24 cellular contexts compared by ENCODE assay signal in the genomic region with DNA sequence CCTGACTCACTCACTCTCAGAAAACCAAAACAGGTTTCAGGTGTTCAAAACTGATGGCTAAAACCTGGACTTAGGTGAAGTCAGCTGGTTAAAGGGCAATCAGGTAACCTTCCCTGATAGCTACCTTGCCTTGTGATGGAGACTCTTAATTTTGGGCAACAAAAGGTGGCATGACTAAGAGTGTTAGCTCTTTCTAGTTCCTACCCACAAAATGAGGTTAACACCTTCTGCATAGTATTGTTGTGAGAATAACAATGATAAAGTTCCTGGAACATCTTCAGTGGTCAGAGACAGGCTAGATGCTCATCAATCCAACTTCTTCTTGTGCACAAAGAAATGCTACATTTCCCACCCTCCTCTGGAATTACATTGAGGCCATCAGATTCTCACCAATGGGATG.
DNase-seq lines count a peak whose midpoint lies in the region; ATAC-seq and TF ChIP-seq lines count a peak whose summit lies in the region.
"Had no signal": no experiment of that assay in that cellular context is flagged by ENCODE, and none has a peak within 500 bp of the region (broad histone marks: within the 10 kb centered on the region; RNA-seq: fewer than 3 reads in every experiment).

No MANE protein-coding gene starts in this region.

- H3K9ac ChIP-seq in MM.1S (ENCODE audit: low read length) = no peak overlapping the region
- H3K9ac ChIP-seq: BLaER1 treated with 17β-estradiol and CSF1 and Interleukin-3, amounts not matched to agents 10 nM and 100 nM had no signal

- H3K4me3 ChIP-seq in MM.1S (ENCODE audit: low read length) = no peak overlapping the region
- H3K4me3 ChIP-seq: A549; BLaER1 treated with 17β-estradiol and CSF1 and Interleukin-3, amounts not matched to agents 10 nM and 100 nM; GM12878 had no signal

- H4K20me1 ChIP-seq in MM.1S (ENCODE audit: insufficient read depth, low read length) = no peaks in the 10 kb centered on the region
- H4K20me1 ChIP-seq: BLaER1 treated with 17β-estradiol and CSF1 and Interleukin-3, amounts not matched to agents 10 nM and 100 nM had no signal

- H3F3A ChIP-seq in MM.1S (ENCODE audit: insufficient read depth, low read length) = no peaks in the 10 kb centered on the region

- TF ChIP-seq CTCF in MM.1S (IDR thresholded peaks at IDR 0.05; ENCODE audit: low read length) = no peak

- no peaks in the 10 kb centered on the region for H3K4me1 Mint-ChIP-seq in activated CD4-positive, alpha-beta T cell treated with anti-CD3 and anti-CD28 coated beads for 36 hours
- peaks cover 7% of the 10 kb centered on the region for H3K4me1 Mint-ChIP-seq in activated CD8-positive, alpha-beta memory T cell treated with anti-CD3 and anti-CD28 coated beads, Interleukin-2, amount 10 ng/mL, durations not matched to agents 7 days and 5 days
- H3K4me1 Mint-ChIP-seq in activated T-helper 17 cell treated with anti-CD3 and anti-CD28 coated beads, Interleukin-2, amount 50 U/mL, for 72 hours = no peaks in the 10 kb centered on the region
- H3K4me1 Mint-ChIP-seq: B cell had no signal

- peak; percentile 39 for ATAC-seq in activated CD4-positive, alpha-beta T cell treated with anti-CD3 and anti-CD28 coated beads for 36 hours
- peak; percentile 27 for ATAC-seq in activated CD8-positive, alpha-beta memory T cell treated with anti-CD3 and anti-CD28 coated beads, Interleukin-2, amount 10 ng/mL, durations not matched to agents 7 days and 5 days
- ATAC-seq in activated T-helper 17 cell treated with anti-CD3 and anti-CD28 coated beads, Interleukin-2, amount 50 U/mL, for 72 hours (replicated peaks) = peak; percentile 24
- peak; percentile 19 for ATAC-seq in stimulated activated naive CD8-positive, alpha-beta T cell treated with anti-CD3 and anti-CD28 coated beads, Interleukin-15, Interleukin-2, amounts not matched to agents 100 U/mL and 50 U/mL, for 24 hours
- ATAC-seq: A549; CD8-positive, alpha-beta T cell; GM12878 had no signal

- no peak for DNase-seq in activated CD4-positive, alpha-beta T cell treated with anti-CD3 and anti-CD28 coated beads for 36 hours
- DNase-seq in activated CD4-positive, alpha-beta T cell treated with anti-CD3 and anti-CD28 coated beads for 1 hour = no peak
- no peak for DNase-seq in activated CD8-positive, alpha-beta memory T cell treated with anti-CD3 and anti-CD28 coated beads, Interleukin-2, amount 10 ng/mL, durations not matched to agents 7 days and 5 days
- DNase-seq in activated CD8-positive, alpha-beta memory T cell treated with anti-CD3 and anti-CD28 coated beads for 24 hours = no peak
- no peak for DNase-seq in stimulated activated naive CD8-positive, alpha-beta T cell treated with anti-CD3 and anti-CD28 coated beads, Interleukin-15, Interleukin-2, amounts not matched to agents 100 U/mL and 50 U/mL, for 24 hours
- DNase-seq in DMS153 treated with DMSO at 0.1 percent for 48 hours (lab: John Stamatoyannopoulos, UW; ENCODE audit: unreplicated experiment) = no peak
- DNase-seq in MM.1S = no peak
- DNase-seq: AML-193; Caco-2; Calu3; CD4-positive, alpha-beta T cell; CD8-positive, alpha-beta T cell; DMS53; DMS79; DND-41; EL; GDM1 had no signal

- intact Hi-C loops in activated CD4-positive, alpha-beta T cell treated with anti-CD3 and anti-CD28 coated beads for 36 hours (cut with DNase I, micrococcal nuclease) = no loop called here

- H3K9me3 ChIP-seq in MM.1S (replicated peaks; ENCODE audit: insufficient read depth, low read length) = no peaks in the 10 kb centered on the region
- H3K9me3 ChIP-seq: A549, Caco-2 had no signal

- POLR2A ChIA-PET in activated CD4-positive, alpha-beta T cell treated with anti-CD3 and anti-CD28 coated beads for 36 hours (lab: Charles Lee) = no interaction called here

- H3K4me3 Mint-ChIP-seq in activated CD4-positive, alpha-beta T cell treated with anti-CD3 and anti-CD28 coated beads for 36 hours = no peak overlapping the region
- no peak overlapping the region for H3K4me3 Mint-ChIP-seq in activated CD8-positive, alpha-beta memory T cell treated with anti-CD3 and anti-CD28 coated beads, Interleukin-2, amount 10 ng/mL, durations not matched to agents 7 days and 5 days
- no peak overlapping the region for H3K4me3 Mint-ChIP-seq in activated T-helper 17 cell treated with anti-CD3 and anti-CD28 coated beads, Interleukin-2, amount 50 U/mL, for 72 hours
- H3K4me3 Mint-ChIP-seq: B cell; CD4-positive, alpha-beta T cell; CD8-positive, alpha-beta T cell had no signal

- no peaks in the 10 kb centered on the region for H3K9me2 ChIP-seq in MM.1S (replicated peaks; ENCODE audit: insufficient read depth, low read length)

- H3K36me3 Mint-ChIP-seq in activated CD4-positive, alpha-beta T cell treated with anti-CD3 and anti-CD28 coated beads for 36 hours (ENCODE audit: low read depth) = no peaks in the 10 kb centered on the region
- no peaks in the 10 kb centered on the region for H3K36me3 Mint-ChIP-seq in activated CD8-positive, alpha-beta memory T cell treated with anti-CD3 and anti-CD28 coated beads, Interleukin-2, amount 10 ng/mL, durations not matched to agents 7 days and 5 days
- no peaks in the 10 kb centered on the region for H3K36me3 Mint-ChIP-seq in activated T-helper 17 cell treated with anti-CD3 and anti-CD28 coated beads, Interleukin-2, amount 50 U/mL, for 72 hours (ENCODE audit: low read depth)
- H3K36me3 Mint-ChIP-seq: CD8-positive, alpha-beta T cell had no signal

- no peaks in the 10 kb centered on the region for H3K9me3 Mint-ChIP-seq in activated CD4-positive, alpha-beta T cell treated with anti-CD3 and anti-CD28 coated beads for 36 hours (ENCODE audit: low read depth)
- no peaks in the 10 kb centered on the region for H3K9me3 Mint-ChIP-seq in activated CD8-positive, alpha-beta memory T cell treated with anti-CD3 and anti-CD28 coated beads, Interleukin-2, amount 10 ng/mL, durations not matched to agents 7 days and 5 days (ENCODE audit: low read depth)
- no peaks in the 10 kb centered on the region for H3K9me3 Mint-ChIP-seq in activated T-helper 17 cell treated with anti-CD3 and anti-CD28 coated beads, Interleukin-2, amount 50 U/mL, for 72 hours
- H3K9me3 Mint-ChIP-seq: CD8-positive, alpha-beta T cell had no signal

- H3K36me3 ChIP-seq in MM.1S (replicated peaks; ENCODE audit: insufficient read depth, low read length) = no peaks in the 10 kb centered on the region
- H3K36me3 ChIP-seq: BLaER1 treated with 17β-estradiol and CSF1 and Interleukin-3, amounts not matched to agents 10 nM and 100 nM had no signal

- CTCF ChIA-PET in activated CD4-positive, alpha-beta T cell treated with anti-CD3 and anti-CD28 coated beads for 36 hours (lab: Charles Lee) = interaction anchor here (0.9 kb wide), 1 partner anchor 89 kb away, joined by 3 read pairs; no protein-coding TSS in a partner anchor
- CTCF ChIA-PET in activated CD8-positive, alpha-beta memory T cell treated with anti-CD3 and anti-CD28 coated beads, Interleukin-2, amount 10 ng/mL, durations not matched to agents 7 days and 5 days (lab: Charles Lee) = no interaction called here

- peaks cover 15% of the 10 kb centered on the region for H3K27me3 Mint-ChIP-seq in activated CD4-positive, alpha-beta T cell treated with anti-CD3 and anti-CD28 coated beads for 36 hours
- H3K27me3 Mint-ChIP-seq in activated CD8-positive, alpha-beta memory T cell treated with anti-CD3 and anti-CD28 coated beads, Interleukin-2, amount 10 ng/mL, durations not matched to agents 7 days and 5 days = peaks cover 8% of the 10 kb centered on the region
- peaks cover 28% of the 10 kb centered on the region for H3K27me3 Mint-ChIP-seq in activated T-helper 17 cell treated with anti-CD3 and anti-CD28 coated beads, Interleukin-2, amount 50 U/mL, for 72 hours

- no peak overlapping the region for H3K27ac Mint-ChIP-seq in activated CD4-positive, alpha-beta T cell treated with anti-CD3 and anti-CD28 coated beads for 36 hours
- H3K27ac Mint-ChIP-seq in activated CD8-positive, alpha-beta memory T cell treated with anti-CD3 and anti-CD28 coated beads, Interleukin-2, amount 10 ng/mL, durations not matched to agents 7 days and 5 days = no peak overlapping the region
- H3K27ac Mint-ChIP-seq in activated T-helper 17 cell treated with anti-CD3 and anti-CD28 coated beads, Interleukin-2, amount 50 U/mL, for 72 hours = no peak overlapping the region
- H3K27ac Mint-ChIP-seq: B cell; CD4-positive, alpha-beta T cell; CD8-positive, alpha-beta T cell had no signal

- H2AFZ ChIP-seq in MM.1S (ENCODE audit: low read length) = no peak overlapping the region

- no peaks in the 10 kb centered on the region for H3K27me3 ChIP-seq in MM.1S (replicated peaks; ENCODE audit: insufficient read depth, low read length)
- H3K27me3 ChIP-seq: BLaER1 treated with 17β-estradiol and CSF1 and Interleukin-3, amounts not matched to agents 10 nM and 100 nM had no signal

- H3K27ac ChIP-seq in MM.1S (ENCODE audit: low read length) = no peak overlapping the region
- H3K27ac ChIP-seq: 22Rv1; A549; BLaER1 treated with 17β-estradiol and CSF1 and Interleukin-3, amounts not matched to agents 10 nM and 100 nM; C4-2B had no signal

- H3K4me2 ChIP-seq in MM.1S (ENCODE audit: low read depth, low read length) = no peak overlapping the region
- H3K4me2 ChIP-seq: A549; BLaER1 treated with 17β-estradiol and CSF1 and Interleukin-3, amounts not matched to agents 10 nM and 100 nM had no signal

- no peaks in the 10 kb centered on the region for H3K4me1 ChIP-seq in MM.1S (ENCODE audit: low read length)
- H3K4me1 ChIP-seq: A549; BLaER1 treated with 17β-estradiol and CSF1 and Interleukin-3, amounts not matched to agents 10 nM and 100 nM; Caco-2 had no signal

- no peaks in the 10 kb centered on the region for H3K79me2 ChIP-seq in MM.1S (ENCODE audit: low read length)
